Comparison of ENCODE assay signal across 8 cellular contexts in genomic region chr2:95192891-95193290, GRCh38. TPM values are rescaled to one million over a fixed set of nuclear protein-coding genes. Genes with fewer than 3 reads are reported as not detected.
DNase-seq lines count a peak whose midpoint lies in the region; TF ChIP-seq lines count a peak whose summit lies in the region.
"Not testable (repeated sequence)": the region's sequence is repeated elsewhere in the genome, so short reads cannot be mapped to it uniquely, and the experiment has no call there.

No MANE protein-coding gene starts in this region.

- H3K36me3 ChIP-seq in GM06990 (ENCODE audit: control insufficient read depth, insufficient read depth, low read length); vagina: not testable (repeated sequence)

- peaks cover 11% of the 10 kb centered on the region for H3K9me3 Mint-ChIP-seq in activated CD4-positive, alpha-beta T cell treated with anti-CD3 and anti-CD28 coated beads, Interleukin-2, amount 10 ng/mL, durations not matched to agents 24 days and 14 days

- H3K4me1 ChIP-seq in vagina, result not testable (repeated sequence)

- not testable (repeated sequence) for TF ChIP-seq POLR2A in vagina (IDR thresholded peaks at IDR 0.05)

- DNase-seq in GM06990 (ENCODE audit: extremely low read depth, insufficient read length); vagina (ENCODE audit: extremely low spot score in 2 of 2): not testable (repeated sequence)
- DNase-seq in NCI-H748 (lab: John Stamatoyannopoulos, UW; ENCODE audit: unreplicated experiment) (peak; percentile 26), anterior cingulate cortex (lab: John Stamatoyannopoulos, UW) (peak in 44 of 58 donors; percentile 1 to 81 (median 42)), foreskin fibroblast (peak in 1 of 2 donors; percentile 55), midbrain (lab: John Stamatoyannopoulos, UW) (peak; percentile 26)
- peak; percentile 83 for DNase-seq in activated CD4-positive, alpha-beta T cell treated with anti-CD3 and anti-CD28 coated beads, Interleukin-2, amount 10 ng/mL, durations not matched to agents 24 days and 14 days
- DNase-seq in stimulated activated CD4-positive, alpha-beta T cell treated with anti-CD3 and anti-CD28 coated beads, Interleukin-1b, Interleukin-23, amount 100 ng/mL, for 4 hours (ENCODE audit: low read depth in 2 of 2), result peak; percentile 16 to 36

- peak; percentile 46 for TF ChIP-seq CTCF in GM06990 (IDR thresholded peaks at IDR 0.05; ENCODE audit: insufficient read depth, low read length, poor library complexity, severe bottlenecking)
- peak; percentile 34 for TF ChIP-seq CTCF in foreskin fibroblast (IDR thresholded peaks at IDR 0.05; ENCODE audit: low read depth, low read length)
- peak in 2 of 3 experiments; percentile 23 to 52 for TF ChIP-seq CTCF in vagina (IDR thresholded peaks at IDR 0.05)

- not testable (repeated sequence) for H3K27ac Mint-ChIP-seq in activated CD4-positive, alpha-beta T cell treated with anti-CD3 and anti-CD28 coated beads, Interleukin-2, amount 10 ng/mL, durations not matched to agents 24 days and 14 days

- H3K36me3 Mint-ChIP-seq in activated CD4-positive, alpha-beta T cell treated with anti-CD3 and anti-CD28 coated beads, Interleukin-2, amount 10 ng/mL, durations not matched to agents 24 days and 14 days (ENCODE audit: low read depth), result not testable (repeated sequence)

- H3K27me3 Mint-ChIP-seq in activated CD4-positive, alpha-beta T cell treated with anti-CD3 and anti-CD28 coated beads, Interleukin-2, amount 10 ng/mL, durations not matched to agents 24 days and 14 days, result not testable (repeated sequence)

- not testable (repeated sequence) for H3K4me3 Mint-ChIP-seq in activated CD4-positive, alpha-beta T cell treated with anti-CD3 and anti-CD28 coated beads, Interleukin-2, amount 10 ng/mL, durations not matched to agents 24 days and 14 days

- not testable (repeated sequence) for H3K4me3 ChIP-seq in GM06990 (replicated peaks; ENCODE audit: low read depth, low read length); foreskin fibroblast (ENCODE audit: low read depth in 1 of 2, low read length in 2 of 2); vagina

- not testable (repeated sequence) for H3K27ac ChIP-seq in vagina

- intact Hi-C loops in activated CD4-positive, alpha-beta T cell treated with anti-CD3 and anti-CD28 coated beads, Interleukin-2, amount 10 ng/mL, durations not matched to agents 24 days and 14 days (cut with micrococcal nuclease); vagina (cut with DNase I): not testable (repeated sequence)

- not testable (repeated sequence) for H3K27me3 ChIP-seq in GM06990 (replicated peaks; ENCODE audit: control insufficient read depth, insufficient read depth, low read length); vagina

- not testable (repeated sequence) for H3K4me1 Mint-ChIP-seq in activated CD4-positive, alpha-beta T cell treated with anti-CD3 and anti-CD28 coated beads, Interleukin-2, amount 10 ng/mL, durations not matched to agents 24 days and 14 days

- H3K9me3 ChIP-seq in vagina, result not testable (repeated sequence)

RNA-seq across cellular contexts. Expression of gene ZNF892, which starts 14.4 kb away (rescaled TPM):
- 4.7 and 5.5 TPM in 2 replicates for total RNA-seq in activated CD4-positive, alpha-beta T cell treated with anti-CD3 and anti-CD28 coated beads, Interleukin-2, amount 10 ng/mL, durations not matched to agents 24 days and 14 days
- total RNA-seq in vagina, result 2.7 TPM

RNA-seq across cellular contexts. Expression of gene ZNF2, which starts 27.3 kb away (rescaled TPM):
- 4.4 and 5.4 TPM in 2 replicates for total RNA-seq in activated CD4-positive, alpha-beta T cell treated with anti-CD3 and anti-CD28 coated beads, Interleukin-2, amount 10 ng/mL, durations not matched to agents 24 days and 14 days
- 4.2 TPM for total RNA-seq in vagina

RNA-seq across cellular contexts. Expression of gene ZNF514, which starts 33.2 kb away (rescaled TPM):
- total RNA-seq in activated CD4-positive, alpha-beta T cell treated with anti-CD3 and anti-CD28 coated beads, Interleukin-2, amount 10 ng/mL, durations not matched to agents 24 days and 14 days, result 8.2 and 8.3 TPM in 2 replicates
- total RNA-seq in vagina, result 14.0 TPM
